In genomic region chr17:29181226-29181625, GRCh38 we compare ENCODE assay signal across 13 cellular contexts. TPM values are rescaled to one million over a fixed set of nuclear protein-coding genes. Genes with fewer than 3 reads are reported as not detected.
DNase-seq lines count a peak whose midpoint lies in the region; ATAC-seq and TF ChIP-seq lines count a peak whose summit lies in the region.
"Had no signal": no experiment of that assay in that cellular context is flagged by ENCODE, and none has a peak within 500 bp of the region (broad histone marks: within the 10 kb centered on the region; RNA-seq: fewer than 3 reads in every experiment).

No MANE protein-coding gene starts in this region.

- H2AFZ ChIP-seq in smooth muscle cell (ENCODE audit: low read depth), result peak overlapping the region; percentile 95

- TF ChIP-seq EP300 in gastroesophageal sphincter (IDR thresholded peaks at IDR 0.05), result no peak

- H3K27ac ChIP-seq in CD8-positive, alpha-beta T cell (ENCODE audit: low read depth, low read length), result no peak overlapping the region
- H3K27ac ChIP-seq in gastroesophageal sphincter (peak overlapping the region in 3 of 4 donors; percentile 89 to 93 (median 91)), smooth muscle cell (ENCODE audit: low read depth) (no peak overlapping the region)

- peak overlapping the region; percentile 68 for H3K4me3 Mint-ChIP-seq in CD8-positive, alpha-beta T cell
- H3K4me3 Mint-ChIP-seq in activated T-helper 1 cell treated with anti-CD3 and anti-CD28 coated beads, Interleukin-12 subunit alpha, Interleukin-12 subunit beta, Interleukin-2, Interleukin-4 antibody, amounts not matched to agents 30 ng/mL and 10 ng/mL and 1 ng/mL, durations not matched to agents 14 hours and 24 hours and 36 hours, result peak overlapping the region; percentile 57

- no peak for DNase-seq in CD8-positive, alpha-beta T cell
- DNase-seq in activated T-helper 1 cell treated with anti-CD3 and anti-CD28 coated beads, Interleukin-12 subunit alpha, Interleukin-12 subunit beta, Interleukin-2, Interleukin-4 antibody, amounts not matched to agents 30 ng/mL and 10 ng/mL and 1 ng/mL, durations not matched to agents 14 hours and 24 hours and 36 hours (ENCODE audit: low spot score), result no peak
- DNase-seq in smooth muscle cell (lab: John Stamatoyannopoulos, UW; ENCODE audit: unreplicated experiment) (no peak), anterior cingulate cortex (lab: John Stamatoyannopoulos, UW) (no peak), COLO668 (lab: John Stamatoyannopoulos, UW; ENCODE audit: unreplicated experiment) (no peak), NK-92 (lab: John Stamatoyannopoulos, UW; ENCODE audit: unreplicated experiment) (no peak)
- DNase-seq: activated CD4-positive, alpha-beta T cell treated with anti-CD3 and anti-CD28 coated beads for 1 hour; activated T-cell treated with anti-CD3 and anti-CD28 coated beads, Interleukin-2, amount 50 U/mL, for 48 hours; GF-D8; mesendoderm; pancreas had no signal

- peaks cover 19% of the 10 kb centered on the region for H3K4me1 ChIP-seq in CD8-positive, alpha-beta T cell (ENCODE audit: insufficient read depth, low read length)
- H3K4me1 ChIP-seq in gastroesophageal sphincter (peaks cover 0 to 49% (median 37%) of the 10 kb centered on the region in 3 donors), smooth muscle cell (ENCODE audit: low read depth) (peaks cover 13% of the 10 kb centered on the region)

- TF ChIP-seq POLR2A in gastroesophageal sphincter (IDR thresholded peaks at IDR 0.05), result no peak

- peaks cover 16% of the 10 kb centered on the region for H3K4me1 Mint-ChIP-seq in CD8-positive, alpha-beta T cell (ENCODE audit: low read depth)
- peaks cover 32% of the 10 kb centered on the region for H3K4me1 Mint-ChIP-seq in activated T-helper 1 cell treated with anti-CD3 and anti-CD28 coated beads, Interleukin-12 subunit alpha, Interleukin-12 subunit beta, Interleukin-2, Interleukin-4 antibody, amounts not matched to agents 30 ng/mL and 10 ng/mL and 1 ng/mL, durations not matched to agents 14 hours and 24 hours and 36 hours (ENCODE audit: low read depth)

- H3K4me2 ChIP-seq in smooth muscle cell, result peak overlapping the region; percentile 94

- ATAC-seq in CD8-positive, alpha-beta T cell, result no peak
- ATAC-seq in gastroesophageal sphincter (no peak), HG03460 (IDR thresholded peaks at IDR 0.05; ENCODE audit: unreplicated experiment) (no peak)

- POLR2A ChIA-PET in CD8-positive, alpha-beta T cell (lab: Charles Lee), result interaction anchor here (1.4 kb wide), 1 partner anchor 36 kb away, joined by 3 read pairs; no protein-coding TSS in a partner anchor

- H3K27ac Mint-ChIP-seq in CD8-positive, alpha-beta T cell, result no peak overlapping the region
- H3K27ac Mint-ChIP-seq in activated T-helper 1 cell treated with anti-CD3 and anti-CD28 coated beads, Interleukin-12 subunit alpha, Interleukin-12 subunit beta, Interleukin-2, Interleukin-4 antibody, amounts not matched to agents 30 ng/mL and 10 ng/mL and 1 ng/mL, durations not matched to agents 14 hours and 24 hours and 36 hours, result no peak overlapping the region

- no peaks in the 10 kb centered on the region for H3K36me3 ChIP-seq in CD8-positive, alpha-beta T cell (ENCODE audit: insufficient read depth, low read length)
- no peaks in the 10 kb centered on the region for H3K36me3 ChIP-seq in gastroesophageal sphincter
- no peaks in the 10 kb centered on the region for H3K36me3 ChIP-seq in smooth muscle cell (ENCODE audit: low read depth)
- H3K36me3 ChIP-seq: pancreas had no signal

- WGBS in gastroesophageal sphincter (ENCODE audit: low coverage in 1 of 2), 2 donors, result 80 to 100% methylated on average over 1 of the region's 1 CpG
- WGBS in smooth muscle cell (ENCODE audit: low lambda C conversion rate), result 80% methylated on average over 1 of the region's 1 CpG

- no peaks in the 10 kb centered on the region for H3K79me2 ChIP-seq in smooth muscle cell (ENCODE audit: low read depth)

- H3K9ac ChIP-seq in smooth muscle cell (ENCODE audit: low read depth), result no peak overlapping the region

- H3K4me3 ChIP-seq in CD8-positive, alpha-beta T cell (ENCODE audit: low read depth, low read length), result no peak overlapping the region
- H3K4me3 ChIP-seq in gastroesophageal sphincter (no peak overlapping the region), smooth muscle cell (no peak overlapping the region)

- H3K27me3 Mint-ChIP-seq in CD8-positive, alpha-beta T cell (ENCODE audit: low read depth), result no peaks in the 10 kb centered on the region
- H3K27me3 Mint-ChIP-seq in activated T-helper 1 cell treated with anti-CD3 and anti-CD28 coated beads, Interleukin-12 subunit alpha, Interleukin-12 subunit beta, Interleukin-2, Interleukin-4 antibody, amounts not matched to agents 30 ng/mL and 10 ng/mL and 1 ng/mL, durations not matched to agents 14 hours and 24 hours and 36 hours (ENCODE audit: insufficient read depth), result peaks cover 8% of the 10 kb centered on the region

- CTCF ChIA-PET in CD8-positive, alpha-beta T cell (lab: Charles Lee), result interaction anchor here (0.5 to 13.5 kb wide), 9 partner anchors 8 to 311 kb away, joined by 4 to 276 read pairs (median 10); no protein-coding TSS in a partner anchor

- no peaks in the 10 kb centered on the region for H3F3A ChIP-seq in smooth muscle cell (ENCODE audit: low read depth)

- H3K9me3 ChIP-seq in CD8-positive, alpha-beta T cell (ENCODE audit: low read length), result no peaks in the 10 kb centered on the region
- H3K9me3 ChIP-seq in gastroesophageal sphincter, result no peaks in the 10 kb centered on the region
- no peaks in the 10 kb centered on the region for H3K9me3 ChIP-seq in smooth muscle cell (replicated peaks; ENCODE audit: low read depth)
- H3K9me3 ChIP-seq: pancreas had no signal

- TF ChIP-seq CTCF in CD8-positive, alpha-beta T cell (IDR thresholded peaks at IDR 0.05), result no peak
- TF ChIP-seq CTCF in gastroesophageal sphincter (IDR thresholded peaks at IDR 0.05) (no peak), smooth muscle cell (IDR thresholded peaks at IDR 0.05; ENCODE audit: borderline replicate concordance, insufficient read depth, poor library complexity, severe bottlenecking) (no peak)

- no peaks in the 10 kb centered on the region for H3K27me3 ChIP-seq in CD8-positive, alpha-beta T cell (ENCODE audit: insufficient read depth, low read length)
- H3K27me3 ChIP-seq in gastroesophageal sphincter (no peaks in the 10 kb centered on the region), smooth muscle cell (ENCODE audit: low read depth) (no peaks in the 10 kb centered on the region)
- H3K27me3 ChIP-seq: pancreas had no signal

- H3K9me3 Mint-ChIP-seq in CD8-positive, alpha-beta T cell, result no peaks in the 10 kb centered on the region
- H3K9me3 Mint-ChIP-seq in activated T-helper 1 cell treated with anti-CD3 and anti-CD28 coated beads, Interleukin-12 subunit alpha, Interleukin-12 subunit beta, Interleukin-2, Interleukin-4 antibody, amounts not matched to agents 30 ng/mL and 10 ng/mL and 1 ng/mL, durations not matched to agents 14 hours and 24 hours and 36 hours, result peaks cover 4% of the 10 kb centered on the region

- peaks cover 6% of the 10 kb centered on the region for H4K20me1 ChIP-seq in smooth muscle cell (ENCODE audit: low read depth)

- intact Hi-C loops in CD8-positive, alpha-beta T cell (cut with DNase I, micrococcal nuclease), result no loop called here
- intact Hi-C loops in activated T-helper 1 cell treated with anti-CD3 and anti-CD28 coated beads, Interleukin-12 subunit alpha, Interleukin-12 subunit beta, Interleukin-2, Interleukin-4 antibody, amounts not matched to agents 30 ng/mL and 10 ng/mL and 1 ng/mL, durations not matched to agents 14 hours and 24 hours and 36 hours (cut with micrococcal nuclease), result loop anchor here (2.0 kb wide), 1 partner anchor 38 kb away; no protein-coding TSS in a partner anchor

- H3K36me3 Mint-ChIP-seq in CD8-positive, alpha-beta T cell, result no peaks in the 10 kb centered on the region
- H3K36me3 Mint-ChIP-seq in activated T-helper 1 cell treated with anti-CD3 and anti-CD28 coated beads, Interleukin-12 subunit alpha, Interleukin-12 subunit beta, Interleukin-2, Interleukin-4 antibody, amounts not matched to agents 30 ng/mL and 10 ng/mL and 1 ng/mL, durations not matched to agents 14 hours and 24 hours and 36 hours (ENCODE audit: low read depth), result no peaks in the 10 kb centered on the region

RNA-seq across cellular contexts. Expression of gene MYO18A, which starts 1.0 kb away (rescaled TPM):
- 10 to 100 TPM; 48.5 to 52.9 TPM for total RNA-seq in CD8-positive, alpha-beta T cell
- total RNA-seq in activated T-helper 1 cell treated with anti-CD3 and anti-CD28 coated beads, Interleukin-12 subunit alpha, Interleukin-12 subunit beta, Interleukin-2, Interleukin-4 antibody, amounts not matched to agents 30 ng/mL and 10 ng/mL and 1 ng/mL, durations not matched to agents 14 hours and 24 hours and 36 hours, result 38.2 and 40.5 TPM in 2 replicates
- total RNA-seq in gastroesophageal sphincter (10 to 100 TPM; 45.5 to 70.5 (median 56.5) TPM), smooth muscle cell (16.0 and 18.0 TPM in 2 replicates)
- polyA plus RNA-seq in smooth muscle cell, result 21.2 and 22.1 TPM in 2 replicates

Comparison
In these comparisons a context has a peak if more than half of its experiments do, and no peak if none do; other contexts are left out.
1. H3K27ac ChIP-seq: peak in gastroesophageal sphincter (3 of 4); none in CD8-positive, alpha-beta T cell (single experiment) and smooth muscle cell (single experiment).